In genomic region chr12:54257332-54257731, GRCh38 we compare ENCODE assay signal across 13 cellular contexts. TPM values are rescaled to one million over a fixed set of nuclear protein-coding genes. Genes with fewer than 3 reads are reported as not detected.
DNase-seq lines count a peak whose midpoint lies in the region; ATAC-seq and TF ChIP-seq lines count a peak whose summit lies in the region.
"Had no signal": no experiment of that assay in that cellular context is flagged by ENCODE, and none has a peak within 500 bp of the region (broad histone marks: within the 10 kb centered on the region; RNA-seq: fewer than 3 reads in every experiment).

No MANE protein-coding gene starts in this region.

- peak overlapping the region; percentile 3 for H3K4me3 Mint-ChIP-seq in mesothelial cell of epicardium
- H3K4me3 Mint-ChIP-seq: B cell had no signal

- in situ Hi-C loops in brain microvascular endothelial cell (cut with HindIII; ENCODE audit: low pct_ligation_motif_present, low sequenced_read_pairs), result no loop called here

- no peaks in the 10 kb centered on the region for H3K9me3 ChIP-seq in left ventricle myocardium inferior (replicated peaks)
- H3K9me3 ChIP-seq in aorta (ENCODE audit: control insufficient read depth, low read length), result no peaks in the 10 kb centered on the region
- H3K9me3 ChIP-seq: lower lobe of right lung, psoas muscle had no signal

- no peaks in the 10 kb centered on the region for H3K27me3 Mint-ChIP-seq in mesothelial cell of epicardium (ENCODE audit: low read depth)
- H3K27me3 Mint-ChIP-seq: B cell had no signal

- no peak for TF ChIP-seq CTCF in left ventricle myocardium inferior (IDR thresholded peaks at IDR 0.05; ENCODE audit: borderline replicate concordance)
- TF ChIP-seq CTCF in brain microvascular endothelial cell (IDR thresholded peaks at IDR 0.05; ENCODE audit: low read depth, low read length, missing control alignments), result no peak
- TF ChIP-seq CTCF in mesothelial cell of epicardium (IDR thresholded peaks at IDR 0.05; ENCODE audit: unreplicated experiment), result no peak
- TF ChIP-seq CTCF in foreskin fibroblast (IDR thresholded peaks at IDR 0.05; ENCODE audit: low read depth, low read length), result no peak

- H3K4me1 ChIP-seq in left ventricle myocardium inferior, result peaks cover 53% of the 10 kb centered on the region
- H3K4me1 ChIP-seq in aorta (ENCODE audit: control insufficient read depth in 1 of 2, insufficient read depth in 2 of 2, low read length in 2 of 2), result peaks cover 0 to 1% of the 10 kb centered on the region in 2 donors

- WGBS in aorta, 2 donors, result 60 to 68% methylated on average over 8 of the region's 8 CpGs

- H3K36me3 ChIP-seq in left ventricle myocardium inferior (peaks cover 39% of the 10 kb centered on the region), brain microvascular endothelial cell (replicated peaks) (peaks cover 12% of the 10 kb centered on the region), aorta (ENCODE audit: control insufficient read depth in 1 of 2, insufficient read depth in 2 of 2, low read length in 1 of 2) (no peaks in the 10 kb centered on the region)

- H3K27me3 ChIP-seq in left ventricle myocardium inferior (ENCODE audit: low read depth) (no peaks in the 10 kb centered on the region), brain microvascular endothelial cell (replicated peaks) (no peaks in the 10 kb centered on the region), aorta (ENCODE audit: control insufficient read depth in 1 of 2, insufficient read depth in 2 of 2, low read length in 1 of 2) (no peaks in the 10 kb centered on the region)

- ATAC-seq in Right ventricle myocardium inferior (no peak), aorta (ENCODE audit: low FRiP score) (no peak), GM18909 (IDR thresholded peaks at IDR 0.05; ENCODE audit: poor library complexity, unreplicated experiment) (no peak)
- ATAC-seq: activated CD4-positive, CD25-positive, alpha-beta regulatory T cell treated with anti-CD3 and anti-CD28 coated beads, Interleukin-2, amount 50 U/mL, for 24 hours; lower lobe of right lung; psoas muscle had no signal

- DNase-seq in left ventricle myocardium inferior, result no peak
- DNase-seq in Right ventricle myocardium inferior (ENCODE audit: missing footprints), result no peak
- DNase-seq in brain microvascular endothelial cell, result no peak
- DNase-seq in mesothelial cell of epicardium (ENCODE audit: low spot score in 2 of 2, unreplicated experiment in 2 of 2), result no peak
- no peak for DNase-seq in aorta
- no peak for DNase-seq in foreskin fibroblast
- no peak for DNase-seq in NCI-H774 (lab: John Stamatoyannopoulos, UW)
- DNase-seq: lower lobe of right lung, psoas muscle had no signal

- no peak overlapping the region for H3K4me3 ChIP-seq in left ventricle myocardium inferior
- H3K4me3 ChIP-seq in brain microvascular endothelial cell (ENCODE audit: low read depth, low read length), result no peak overlapping the region
- H3K4me3 ChIP-seq in aorta (ENCODE audit: low read length in 2 of 2), result no peak overlapping the region
- no peak overlapping the region for H3K4me3 ChIP-seq in foreskin fibroblast (ENCODE audit: low read depth in 1 of 2, low read length in 2 of 2)
- H3K4me3 ChIP-seq: lower lobe of right lung, psoas muscle had no signal

- peaks cover 60% of the 10 kb centered on the region for H3K4me1 Mint-ChIP-seq in mesothelial cell of epicardium

- H3K27ac ChIP-seq in left ventricle myocardium inferior (replicated peaks) (peak overlapping the region; percentile 83), brain microvascular endothelial cell (peak overlapping the region; percentile 86), aorta (ENCODE audit: low read depth in 1 of 2, low read length in 2 of 2) (peak overlapping the region; percentile 51 to 61)
- H3K27ac ChIP-seq: lower lobe of right lung, psoas muscle had no signal

- peak overlapping the region; percentile 98 for H3K27ac Mint-ChIP-seq in mesothelial cell of epicardium
- H3K27ac Mint-ChIP-seq: B cell had no signal

- intact Hi-C loops in left ventricle myocardium inferior (cut with micrococcal nuclease) (loop anchor here (10.0 kb wide), 1 partner anchor 107 kb away; the partner anchor contains the start of gene GPR84), Right ventricle myocardium inferior (cut with DNase I) (no loop called here), aorta (cut with DNase I) (loop anchor here (5.0 to 10.0 kb wide), 2 partner anchors 40 to 107 kb away; partner anchors contain the start of gene GPR84 (in 2 of the 2))

- H3K36me3 Mint-ChIP-seq in mesothelial cell of epicardium, result peaks cover 15% of the 10 kb centered on the region

- no peaks in the 10 kb centered on the region for H3K9me3 Mint-ChIP-seq in mesothelial cell of epicardium

RNA-seq across cellular contexts. Expression of gene CBX5, which starts 22.6 kb away (rescaled TPM):
- total RNA-seq in left ventricle myocardium inferior, result 44.1 TPM
- total RNA-seq in Right ventricle myocardium inferior, result 43.0 TPM
- total RNA-seq in mesothelial cell of epicardium, result 209 to 219 TPM (median 217 TPM) in 3 replicates
- 10 to 100 TPM; 66.8 to 67.8 TPM for total RNA-seq in aorta
- polyA plus RNA-seq in aorta, result 10 to 100 TPM in 1 of 2 donors, 1 to 10 TPM in 1; 9.4 to 11.3 TPM

RNA-seq across cellular contexts. Expression of gene HNRNPA1, which starts 23.2 kb away (rescaled TPM):
- total RNA-seq in left ventricle myocardium inferior (423 TPM), Right ventricle myocardium inferior (371 TPM), mesothelial cell of epicardium (2,201 to 2,231 TPM (median 2,205 TPM) in 3 replicates), aorta (100 to 1,000 TPM; 645 to 782 TPM)
- polyA plus RNA-seq in aorta, result 1,000 to 10,000 TPM in 1 of 2 donors, 100 to 1,000 TPM in 1; 846 to 1,277 TPM

RNA-seq across cellular contexts. Expression of gene NFE2, which starts 43.5 kb away (rescaled TPM):
- total RNA-seq in left ventricle myocardium inferior (0.71 TPM), Right ventricle myocardium inferior (1.1 TPM), mesothelial cell of epicardium (0.45 to 0.75 TPM (median 0.47 TPM) in 3 replicates), aorta (1 to 10 TPM; 3.2 to 3.3 TPM)
- polyA plus RNA-seq in aorta, result under 1 TPM in 1 of 2 donors, not detected in 1; 0.28 TPM
- total RNA-seq: B cell, endothelial cell of umbilical vein had no signal
- polyA plus RNA-seq: endothelial cell of umbilical vein had no signal
